Comparison of ENCODE assay signal across 7 cellular contexts in the genomic region with DNA sequence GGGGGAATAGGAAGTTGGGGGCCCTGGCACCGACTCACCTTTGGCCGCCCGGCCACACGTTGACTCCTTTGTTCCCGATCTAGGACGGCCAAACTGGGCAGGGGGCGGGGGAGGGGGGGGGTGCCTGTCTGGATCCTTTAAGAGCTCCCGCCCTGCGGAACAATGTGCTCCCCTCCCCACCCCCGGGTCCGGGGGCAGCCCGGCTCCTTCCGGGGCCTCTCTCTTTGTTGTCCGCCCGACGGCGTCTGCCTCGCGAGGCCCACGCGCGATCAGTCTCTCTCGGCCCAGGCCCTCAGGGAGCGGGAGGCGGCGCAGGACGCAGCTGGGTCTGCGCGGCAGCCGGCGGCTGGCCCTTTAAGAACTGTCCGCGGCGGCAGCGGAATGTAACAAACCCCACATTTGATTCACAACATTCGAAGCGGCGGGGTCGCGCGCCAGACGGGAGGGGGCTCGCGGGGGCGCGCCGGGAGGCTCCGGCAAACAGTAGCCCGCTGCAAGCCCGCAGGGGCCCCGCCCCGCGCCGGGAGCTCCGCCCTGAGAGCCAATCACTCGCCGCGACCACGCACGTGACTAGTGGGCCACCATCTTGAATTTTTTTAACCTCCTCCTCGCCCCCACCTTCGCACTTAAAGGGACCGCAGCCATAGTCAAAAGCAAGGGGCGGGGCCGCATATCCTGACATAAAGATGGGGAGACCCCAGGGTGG. TPM values are rescaled to one million over a fixed set of nuclear protein-coding genes. Genes with fewer than 3 reads are reported as not detected.
DNase-seq lines count a peak whose midpoint lies in the region; ATAC-seq and TF ChIP-seq lines count a peak whose summit lies in the region.

A gene (minus strand): TSS at position 501 of the 706 bp plus-strand sequence. CDS start 4,930 bp downstream, outside the sequence.

- H3K36me3 ChIP-seq in hepatocyte (replicated peaks; ENCODE audit: insufficient read depth, low read depth), result no peaks in the 10 kb centered on the region

- peak; percentile 97 for DNase-seq in NCI-H2081 (lab: John Stamatoyannopoulos, UW)
- peak; percentile 96 for DNase-seq in T-helper 9 cell
- peak; percentile 95 for DNase-seq in astrocyte of the cerebellum (ENCODE audit: low read depth)
- peak; percentile 98 for DNase-seq in hepatocyte (ENCODE audit: low spot score)
- DNase-seq in renal cortical epithelial cell (ENCODE audit: low read depth), result peak; percentile 89

- peaks cover 43% of the 10 kb centered on the region for H3K4me1 ChIP-seq in hepatocyte (ENCODE audit: insufficient read depth)

- no peaks in the 10 kb centered on the region for H3K9me2 ChIP-seq in hepatocyte (replicated peaks; ENCODE audit: insufficient read depth)

- WGBS in hepatocyte (ENCODE audit: low lambda C conversion rate, missing lambda C conversion rate), result 1% methylated on average over 47 of the region's 65 CpGs

- peak within 1 kb of the TSS; percentile 62 for H2AFZ ChIP-seq in hepatocyte

- H3K27ac ChIP-seq in hepatocyte, result peak within 1 kb of the TSS; percentile 96

- peak within 1 kb of the TSS; percentile 95 for H3K4me2 ChIP-seq in hepatocyte

- peak within 1 kb of the TSS; percentile 97 for H3K4me3 ChIP-seq in astrocyte of the cerebellum (ENCODE audit: low read depth, low read length)
- peak within 1 kb of the TSS; percentile 100 for H3K4me3 ChIP-seq in hepatocyte

- peaks cover 52% of the 10 kb centered on the region for H3K79me2 ChIP-seq in hepatocyte

- peak; percentile 61 for ATAC-seq in GM18511 (IDR thresholded peaks at IDR 0.05; ENCODE audit: unreplicated experiment)
- ATAC-seq in HG03039 (IDR thresholded peaks at IDR 0.05; ENCODE audit: unreplicated experiment), result peak; percentile 48

- in situ Hi-C loops in astrocyte of the cerebellum (cut with HindIII; ENCODE audit: low sequenced_read_pairs), result no loop called here

- no peaks in the 10 kb centered on the region for H3K9me3 ChIP-seq in hepatocyte (ENCODE audit: low read depth)

- no peaks in the 10 kb centered on the region for H3K27me3 ChIP-seq in hepatocyte

- peaks cover 35% of the 10 kb centered on the region for H4K20me1 ChIP-seq in hepatocyte (ENCODE audit: insufficient read depth, poor library complexity, severe bottlenecking)

- no peak for TF ChIP-seq CTCF in astrocyte of the cerebellum (IDR thresholded peaks at IDR 0.05; ENCODE audit: low read depth, low read length, missing control alignments)
- TF ChIP-seq CTCF in hepatocyte (IDR thresholded peaks at IDR 0.05; ENCODE audit: poor library complexity), result no peak

RNA-seq across cellular contexts. Expression of the gene that starts here (rescaled TPM):
- 9.5 and 13.0 TPM in 2 replicates for total RNA-seq in hepatocyte
- 17.4 and 19.6 TPM in 2 replicates for polyA plus RNA-seq in hepatocyte
- 2.3 and 13.6 TPM in 2 replicates for total RNA-seq in renal cortical epithelial cell

Comparison
In these comparisons a context has a peak if more than half of its experiments do, and no peak if none do; other contexts are left out.
1. Peak in every context shown above with its lines: DNase-seq, ATAC-seq, H3K4me3 ChIP-seq and H3K27ac ChIP-seq.